In the genomic region with DNA sequence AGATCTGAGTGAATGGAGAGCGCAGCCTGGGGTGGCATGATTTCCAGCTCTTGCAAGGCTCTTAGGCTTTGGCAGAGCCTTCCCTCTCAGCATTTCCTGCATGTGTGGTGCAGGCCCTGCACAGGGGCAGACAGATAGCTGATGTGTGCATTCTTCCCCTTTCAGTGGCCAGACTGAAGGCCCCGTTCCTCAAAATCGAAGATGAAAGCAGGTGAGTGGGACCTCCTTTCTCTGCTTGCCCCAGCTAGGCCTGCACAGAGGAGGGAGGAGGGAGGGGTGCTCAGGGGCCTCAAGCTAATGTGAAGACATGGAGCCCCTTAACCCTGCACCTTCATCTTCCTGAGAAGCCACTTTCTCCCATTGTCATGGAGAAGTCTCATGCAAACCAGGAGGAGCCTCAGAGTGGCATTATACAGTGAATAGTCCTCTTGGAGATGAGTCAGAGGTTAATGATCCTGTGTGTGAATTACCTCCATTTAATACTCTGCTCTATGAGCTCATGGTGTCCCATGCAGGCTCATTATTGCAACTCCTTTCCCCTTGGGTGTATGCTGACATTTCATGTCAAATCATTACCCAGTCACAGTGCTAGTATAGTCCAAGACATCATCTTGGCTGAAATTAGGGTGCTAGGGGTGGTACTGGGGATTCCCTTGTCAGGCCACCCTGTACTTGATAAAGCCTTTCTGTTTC, we compare ENCODE assay signal across 12 cellular contexts. TPM values are rescaled to one million over a fixed set of nuclear protein-coding genes. Genes with fewer than 3 reads are reported as not detected.
DNase-seq lines count a peak whose midpoint lies in the region; ATAC-seq and TF ChIP-seq lines count a peak whose summit lies in the region.
"Had no signal": no experiment of that assay in that cellular context is flagged by ENCODE, and none has a peak within 500 bp of the region (broad histone marks: within the 10 kb centered on the region; RNA-seq: fewer than 3 reads in every experiment).

No MANE protein-coding gene starts in this region.

- H3K79me2 ChIP-seq in MM.1S (ENCODE audit: low read length), result no peaks in the 10 kb centered on the region

- no peak for TF ChIP-seq CTCF in MM.1S (IDR thresholded peaks at IDR 0.05; ENCODE audit: low read length)
- no peak for TF ChIP-seq CTCF in fibroblast of villous mesenchyme (IDR thresholded peaks at IDR 0.05; ENCODE audit: insufficient read depth, low read depth, low read length)

- H3K4me3 ChIP-seq in MM.1S (ENCODE audit: low read length), result no peak overlapping the region
- H3K4me3 ChIP-seq in fibroblast of villous mesenchyme (ENCODE audit: low read depth, low read length), result no peak overlapping the region

- ATAC-seq in GM19023 (IDR thresholded peaks at IDR 0.05; ENCODE audit: unreplicated experiment) (peak; percentile 60), HG03520 (IDR thresholded peaks at IDR 0.05; ENCODE audit: unreplicated experiment) (no peak), HG03097 (IDR thresholded peaks at IDR 0.05; ENCODE audit: low FRiP score, unreplicated experiment) (no peak)
- ATAC-seq: effector memory CD8-positive, alpha-beta T cell; T-cell had no signal

- intact Hi-C loops in posterior vena cava (cut with DNase I), result no loop called here

- peak overlapping the region; percentile 1; the same call in 1 of the 2 replicates for H3K27ac ChIP-seq in MM.1S (ENCODE audit: low read length)

- no peaks in the 10 kb centered on the region for H4K20me1 ChIP-seq in MM.1S (ENCODE audit: insufficient read depth, low read length)

- H3K9ac ChIP-seq in MM.1S (ENCODE audit: low read length), result no peak overlapping the region

- H3K4me2 ChIP-seq in MM.1S (ENCODE audit: low read depth, low read length), result 0 out of 2 replicates have a peak overlapping the region, but pooled peaks have one; percentile 14

- no peaks in the 10 kb centered on the region for H3F3A ChIP-seq in MM.1S (ENCODE audit: insufficient read depth, low read length)

- H3K9me3 ChIP-seq in MM.1S (replicated peaks; ENCODE audit: insufficient read depth, low read length), result no peaks in the 10 kb centered on the region

- 0 out of 2 replicates have a peak, but pooled peaks cover 4% of the 10 kb centered on the region for H3K4me1 ChIP-seq in MM.1S (ENCODE audit: low read length)

- no peaks in the 10 kb centered on the region for H3K27me3 ChIP-seq in MM.1S (replicated peaks; ENCODE audit: insufficient read depth, low read length)

- in situ Hi-C loops in ACHN (cut with HindIII; ENCODE audit: low pct_ligation_motif_present, low pct_unique_long_range_greater_than_20kb, low sequenced_read_pairs), result no loop called here

- H3K36me3 ChIP-seq in MM.1S (replicated peaks; ENCODE audit: insufficient read depth, low read length), result no peaks in the 10 kb centered on the region

- DNase-seq in ACHN (peak; percentile 82), MM.1S (peak; percentile 35), fibroblast of villous mesenchyme (ENCODE audit: low read depth) (peak; percentile 18), SW480 (ENCODE audit: low spot score) (no peak), posterior vena cava (ENCODE audit: low spot score) (no peak)
- DNase-seq: activated CD4-positive, alpha-beta T cell treated with anti-CD3 and anti-CD28 coated beads for 48 hours; DMS153; effector memory CD8-positive, alpha-beta T cell; T-cell had no signal

- H3K9me2 ChIP-seq in MM.1S (replicated peaks; ENCODE audit: insufficient read depth, low read length), result no peaks in the 10 kb centered on the region

- no peak overlapping the region for H2AFZ ChIP-seq in MM.1S (ENCODE audit: low read length)

RNA-seq across cellular contexts. Expression of a gene that starts 20.4 kb away (rescaled TPM):
- total RNA-seq in fibroblast of villous mesenchyme, result 0.32 and 0.43 TPM in 2 replicates
- under 1 TPM; 0.29 to 0.42 TPM for total RNA-seq in posterior vena cava

RNA-seq across cellular contexts. Expression of a gene that starts 29.9 kb away (rescaled TPM):
- total RNA-seq in fibroblast of villous mesenchyme (4.2 and 7.8 TPM in 2 replicates), posterior vena cava (1 to 10 TPM; 4.2 to 4.3 TPM)

RNA-seq across cellular contexts. Expression of a gene that starts 48.8 kb away (rescaled TPM):
- total RNA-seq in fibroblast of villous mesenchyme, result 32.5 and 52.2 TPM in 2 replicates
- total RNA-seq in posterior vena cava, result 10 to 100 TPM; 16.5 to 17.4 TPM

Comparison
In these comparisons a context has a peak if more than half of its experiments do, and no peak if none do; other contexts are left out.
1. DNase-seq: peak in ACHN (single experiment), MM.1S (single experiment) and fibroblast of villous mesenchyme (single experiment); none in SW480 (single experiment) and posterior vena cava (single experiment).